ENCODE assay signal across 1 cellular context in genomic region chr2:160490760-160491367, GRCh38.
TF ChIP-seq lines count a peak whose summit lies in the region.

No MANE protein-coding gene starts in this region.

TF ChIP-seq in GM23338, 12 proteins besides CTCF, POLR2A, EP300 and RAD21 (continued from another document):
- TF ChIP-seq ZNF462 (CRISPR knock-in tag; IDR thresholded peaks at IDR 0.05) (no peak), NANOG (IDR thresholded peaks at IDR 0.05; ENCODE audit: borderline replicate concordance) (no peak), JUNB (IDR thresholded peaks at IDR 0.05; ENCODE audit: unreplicated experiment) (no peak), CREB1 (CRISPR knock-in tag; IDR thresholded peaks at IDR 0.05; ENCODE audit: low read depth) (no peak)
